Comparison of ENCODE assay signal across 18 cellular contexts in the genomic region with DNA sequence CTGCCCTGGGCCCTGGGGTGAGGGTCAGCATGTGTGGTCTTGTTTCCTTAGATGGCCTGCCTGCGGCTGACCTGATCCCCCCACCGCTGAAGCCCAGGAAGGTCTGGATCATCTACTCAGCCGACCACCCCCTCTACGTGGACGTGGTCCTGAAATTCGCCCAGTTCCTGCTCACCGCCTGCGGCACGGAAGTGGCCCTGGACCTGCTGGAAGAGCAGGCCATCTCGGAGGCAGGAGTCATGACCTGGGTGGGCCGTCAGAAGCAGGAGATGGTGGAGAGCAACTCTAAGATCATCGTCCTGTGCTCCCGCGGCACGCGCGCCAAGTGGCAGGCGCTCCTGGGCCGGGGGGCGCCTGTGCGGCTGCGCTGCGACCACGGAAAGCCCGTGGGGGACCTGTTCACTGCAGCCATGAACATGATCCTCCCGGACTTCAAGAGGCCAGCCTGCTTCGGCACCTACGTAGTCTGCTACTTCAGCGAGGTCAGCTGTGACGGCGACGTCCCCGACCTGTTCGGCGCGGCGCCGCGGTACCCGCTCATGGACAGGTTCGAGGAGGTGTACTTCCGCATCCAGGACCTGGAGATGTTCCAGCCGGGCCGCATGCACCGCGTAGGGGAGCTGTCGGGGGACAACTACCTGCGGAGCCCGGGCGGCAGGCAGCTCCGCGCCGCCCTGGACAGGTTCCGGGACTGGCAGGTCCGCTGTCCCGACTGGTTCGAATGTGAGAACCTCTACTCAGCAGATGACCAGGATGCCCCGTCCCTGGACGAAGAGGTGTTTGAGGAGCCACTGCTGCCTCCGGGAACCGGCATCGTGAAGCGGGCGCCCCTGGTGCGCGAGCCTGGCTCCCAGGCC. TPM values are rescaled to one million over a fixed set of nuclear protein-coding genes. Genes with fewer than 3 reads are reported as not detected.
"Had no signal": no experiment of that assay in that cellular context is flagged by ENCODE, and none has a peak within 500 bp of the region (broad histone marks: within the 10 kb centered on the region; RNA-seq: fewer than 3 reads in every experiment).

No MANE protein-coding gene starts in this region.

- H3K9me3 ChIP-seq: prostate gland, thyroid gland had no signal

- H3K4me3 Mint-ChIP-seq: activated CD4-positive, alpha-beta memory T cell treated with anti-CD3 and anti-CD28 coated beads, Interleukin-2, amount 10 ng/mL, durations not matched to agents 7 days and 5 days; activated naive CD4-positive, alpha-beta T cell treated with anti-CD3 and anti-CD28 coated beads for 36 hours; activated T-cell treated with anti-CD3 and anti-CD28 coated beads, Interleukin-2, amount 50 U/mL, for 72 hours; neural crest cell; T-helper 17 cell had no signal

- DNase-seq: activated CD4-positive, alpha-beta memory T cell treated with anti-CD3 and anti-CD28 coated beads, Interleukin-2, amount 10 ng/mL, durations not matched to agents 7 days and 5 days; activated CD4-positive, alpha-beta T cell treated with anti-CD3 and anti-CD28 coated beads for 4 hours; activated CD4-positive, CD25-positive, alpha-beta regulatory T cell; activated effector memory CD4-positive, alpha-beta T cell treated with Interleukin-2 at 50 U/mL for 16 hours; activated naive CD4-positive, alpha-beta T cell treated with anti-CD3 and anti-CD28 coated beads for 36 hours; activated T-cell treated with anti-CD3 and anti-CD28 coated beads, Interleukin-2, amount 50 U/mL, for 72 hours; amygdala; dermis blood vessel endothelial cell; effector CD8-positive, alpha-beta T cell; foreskin keratinocyte; left ventricle myocardium superior; stimulated activated CD4-positive, alpha-beta T cell treated with anti-CD3 and anti-CD28 coated beads, Interleukin-4, amount 100 ng/mL, for 1 hour; stimulated activated naive CD4-positive, alpha-beta T cell; SW 1271; T-helper 17 cell; thyroid gland had no signal

- H3K27ac Mint-ChIP-seq: activated naive CD4-positive, alpha-beta T cell treated with anti-CD3 and anti-CD28 coated beads for 36 hours; activated T-cell treated with anti-CD3 and anti-CD28 coated beads, Interleukin-2, amount 50 U/mL, for 72 hours had no signal

- H3K4me1 Mint-ChIP-seq: neural crest cell had no signal

- H3K9me3 Mint-ChIP-seq: activated CD4-positive, alpha-beta memory T cell treated with anti-CD3 and anti-CD28 coated beads, Interleukin-2, amount 10 ng/mL, durations not matched to agents 7 days and 5 days; activated naive CD4-positive, alpha-beta T cell treated with anti-CD3 and anti-CD28 coated beads for 36 hours; activated T-cell treated with anti-CD3 and anti-CD28 coated beads, Interleukin-2, amount 50 U/mL, for 72 hours; neural crest cell had no signal

- H3K27me3 ChIP-seq: foreskin keratinocyte, thyroid gland had no signal

- H3K27ac ChIP-seq: foreskin keratinocyte, prostate gland, thyroid gland had no signal

- ATAC-seq: activated T-cell treated with anti-CD3 and anti-CD28 coated beads, Interleukin-2, amount 50 U/mL, for 72 hours; foreskin keratinocyte; left ventricle myocardium superior; T-helper 17 cell had no signal

- H3K27me3 Mint-ChIP-seq: activated CD4-positive, alpha-beta memory T cell treated with anti-CD3 and anti-CD28 coated beads, Interleukin-2, amount 10 ng/mL, durations not matched to agents 7 days and 5 days; T-helper 17 cell had no signal

- H3K4me1 ChIP-seq: foreskin keratinocyte, prostate gland had no signal

- H3K4me3 ChIP-seq: prostate gland, thyroid gland had no signal

RNA-seq across cellular contexts. Expression of a gene that starts 12.7 kb away (rescaled TPM):
- total RNA-seq: activated CD4-positive, alpha-beta memory T cell treated with anti-CD3 and anti-CD28 coated beads, Interleukin-2, amount 10 ng/mL, durations not matched to agents 7 days and 5 days had no signal
